ENCODE assay signal across 18 cellular contexts in the genomic region with DNA sequence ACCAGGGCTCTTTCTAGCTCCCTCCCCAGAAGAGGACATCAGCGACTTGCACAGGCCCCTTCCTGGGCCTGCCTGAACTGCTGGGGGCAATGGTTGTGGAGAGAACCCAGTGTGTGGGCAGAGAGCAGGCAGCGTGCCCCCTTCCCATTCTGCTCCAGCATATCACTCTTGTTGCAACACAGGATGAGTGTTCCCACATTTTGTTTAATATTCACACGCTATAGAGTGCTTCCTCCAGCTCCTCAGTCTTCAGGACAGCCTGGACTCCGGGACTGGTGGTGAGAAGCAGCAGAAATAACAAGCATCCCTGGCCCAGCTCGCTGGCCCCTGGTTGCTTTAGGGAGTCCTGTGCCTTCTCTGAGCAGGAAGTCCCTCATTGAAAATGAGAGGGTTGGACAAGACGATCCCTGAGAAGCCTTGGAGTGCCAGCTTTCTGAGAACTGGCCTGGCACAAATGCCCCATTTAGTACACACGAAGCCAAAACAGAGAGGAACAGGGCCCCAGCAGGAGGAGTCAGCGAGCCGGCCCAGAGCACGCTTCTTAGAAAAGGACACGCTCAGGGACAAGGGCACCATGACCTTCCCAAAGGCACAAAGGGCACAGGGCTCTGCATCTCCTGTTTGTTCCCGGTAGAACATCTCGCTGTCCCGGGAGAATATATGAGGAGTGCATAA.
DNase-seq lines count a peak whose midpoint lies in the region; ATAC-seq and TF ChIP-seq lines count a peak whose summit lies in the region.
"Had no signal": no experiment of that assay in that cellular context is flagged by ENCODE, and none has a peak within 500 bp of the region (broad histone marks: within the 10 kb centered on the region; RNA-seq: fewer than 3 reads in every experiment).

No MANE protein-coding gene starts in this region.

- H3K4me3 ChIP-seq in left ventricle myocardium inferior (no peak overlapping the region), dorsolateral prefrontal cortex (no peak overlapping the region), vagina (no peak overlapping the region)
- H3K4me3 ChIP-seq in naive thymus-derived CD4-positive, alpha-beta T cell (ENCODE audit: low read length): no peak overlapping the region
- H3K4me3 ChIP-seq: body of pancreas, Peyer's patch had no signal

- no peak for ATAC-seq in naive thymus-derived CD4-positive, alpha-beta T cell
- ATAC-seq in GM21619 (IDR thresholded peaks at IDR 0.05; ENCODE audit: unreplicated experiment): no peak
- ATAC-seq: body of pancreas, WTC11 had no signal

- H3K4me3 Mint-ChIP-seq in naive thymus-derived CD4-positive, alpha-beta T cell: peak overlapping the region in 4 of 10 donors; percentile 8 to 76 (median 31)
- H3K4me3 Mint-ChIP-seq in Calu3 (ENCODE audit: low read depth, unreplicated experiment): no peak overlapping the region
- H3K4me3 Mint-ChIP-seq: memory B cell, WTC11 had no signal

- no peak for TF ChIP-seq CTCF in left ventricle myocardium inferior (IDR thresholded peaks at IDR 0.05; ENCODE audit: borderline replicate concordance)
- TF ChIP-seq CTCF in dorsolateral prefrontal cortex (IDR thresholded peaks at IDR 0.05 in 54 of 56, conservative IDR thresholded peaks at IDR 0.05 in 2 of 56; ENCODE audit: low read depth in 1 of 56, partially characterized antibody in 56 of 56): peak in 23 of 56 donors; percentile 9 to 48 (median 22)
- no peak for TF ChIP-seq CTCF in vagina (IDR thresholded peaks at IDR 0.05)
- TF ChIP-seq CTCF in Calu3 (IDR thresholded peaks at IDR 0.05; ENCODE audit: unreplicated experiment): no peak

- H3K9me3 ChIP-seq in left ventricle myocardium inferior (replicated peaks) (no peaks in the 10 kb centered on the region), vagina (no peaks in the 10 kb centered on the region)
- no peaks in the 10 kb centered on the region for H3K9me3 ChIP-seq in naive thymus-derived CD4-positive, alpha-beta T cell (ENCODE audit: control insufficient read depth in 2 of 3, low read length in 3 of 3)
- H3K9me3 ChIP-seq: body of pancreas, Peyer's patch had no signal

- POLR2A ChIA-PET in naive thymus-derived CD4-positive, alpha-beta T cell (lab: Charles Lee): interaction anchor here (0.6 to 3.6 kb wide), 2 partner anchors 10 to 42 kb away, joined by 5 to 13 read pairs; no protein-coding TSS in a partner anchor

- H3K4me1 ChIP-seq in left ventricle myocardium inferior (peaks cover 28% of the 10 kb centered on the region), vagina (peaks cover 23% of the 10 kb centered on the region)
- H3K4me1 ChIP-seq in naive thymus-derived CD4-positive, alpha-beta T cell (ENCODE audit: control insufficient read depth in 2 of 2, insufficient read depth in 2 of 2, low read length in 2 of 2): peaks cover 19 to 62% of the 10 kb centered on the region in 2 donors

- H3K36me3 ChIP-seq in left ventricle myocardium inferior (no peaks in the 10 kb centered on the region), vagina (no peaks in the 10 kb centered on the region)
- no peaks in the 10 kb centered on the region for H3K36me3 ChIP-seq in naive thymus-derived CD4-positive, alpha-beta T cell (ENCODE audit: control insufficient read depth in 2 of 3, insufficient read depth in 3 of 3, low read length in 3 of 3)
- H3K36me3 ChIP-seq: Peyer's patch had no signal

- H3K9me3 Mint-ChIP-seq in naive thymus-derived CD4-positive, alpha-beta T cell: peaks cover 0 to 2% (median 0%) of the 10 kb centered on the region in 11 donors
- no peaks in the 10 kb centered on the region for H3K9me3 Mint-ChIP-seq in Calu3 (ENCODE audit: low read depth, unreplicated experiment)
- H3K9me3 Mint-ChIP-seq: memory B cell had no signal

- H3K27ac Mint-ChIP-seq in naive thymus-derived CD4-positive, alpha-beta T cell: peak overlapping the region in 8 of 9 donors; percentile 19 to 92 (median 84)
- H3K27ac Mint-ChIP-seq in Calu3 (ENCODE audit: unreplicated experiment): no peak overlapping the region
- H3K27ac Mint-ChIP-seq: memory B cell, WTC11 had no signal

- H3K27ac ChIP-seq in left ventricle myocardium inferior (replicated peaks) (peak overlapping the region; percentile 68), dorsolateral prefrontal cortex (peak overlapping the region in 56 of 59 donors; percentile 39 to 93 (median 81)), vagina (peak overlapping the region; percentile 57)
- H3K27ac ChIP-seq in naive thymus-derived CD4-positive, alpha-beta T cell (ENCODE audit: low read depth, low read length): no peak overlapping the region
- H3K27ac ChIP-seq: body of pancreas had no signal

- H3K27me3 Mint-ChIP-seq in naive thymus-derived CD4-positive, alpha-beta T cell: peaks cover 0 to 13% (median 4%) of the 10 kb centered on the region in 5 donors
- peaks cover 30% of the 10 kb centered on the region for H3K27me3 Mint-ChIP-seq in Calu3 (ENCODE audit: unreplicated experiment)

- H3K4me1 Mint-ChIP-seq in naive thymus-derived CD4-positive, alpha-beta T cell: peaks cover 47 to 73% (median 61%) of the 10 kb centered on the region in 7 donors
- no peaks in the 10 kb centered on the region for H3K4me1 Mint-ChIP-seq in Calu3 (ENCODE audit: low read depth, unreplicated experiment)
- H3K4me1 Mint-ChIP-seq: memory B cell had no signal

- intact Hi-C loops in left ventricle myocardium inferior (cut with micrococcal nuclease) (no loop called here), cardiac septum (cut with DNase I) (no loop called here), dorsolateral prefrontal cortex (cut with DNase I) (loop anchor here in 1 of 2 donors (2.0 to 5.0 kb wide), 2 partner anchors 27 to 57 kb away; no protein-coding TSS in a partner anchor), vagina (cut with DNase I) (no loop called here), Calu3 (cut with micrococcal nuclease; ENCODE audit: unreplicated experiment) (no loop called here)
- intact Hi-C loops in naive thymus-derived CD4-positive, alpha-beta T cell (cut with micrococcal nuclease): loop anchor here in 1 of 2 donors (2.0 to 10.0 kb wide), 3 partner anchors 719 to 1239 kb away; a partner anchor contains a TSS

- CTCF ChIA-PET in naive thymus-derived CD4-positive, alpha-beta T cell (lab: Charles Lee): interaction anchor here (0.8 to 3.0 kb wide), 3 partner anchors 27 to 1985 kb away, joined by 3 to 50 read pairs (median 11); no protein-coding TSS in a partner anchor
- CTCF ChIA-PET in Calu3 (lab: Charles Lee): interaction anchor here (0.7 kb wide), 1 partner anchor 462 kb away, joined by 3 read pairs; no protein-coding TSS in a partner anchor

- DNase-seq in left ventricle myocardium inferior (no peak), cardiac septum (ENCODE audit: low spot score) (no peak), dorsolateral prefrontal cortex (peak in 5 of 10 donors; percentile 26 to 55 (median 42)), vagina (ENCODE audit: extremely low spot score in 2 of 2) (no peak), mucosa of gallbladder (ENCODE audit: low spot score) (no peak), Calu3 (no peak)
- no peak for DNase-seq in naive thymus-derived CD4-positive, alpha-beta T cell
- DNase-seq: activated gamma-delta T cell; body of pancreas; COR-L47; GDM1; NCI-H1092; NCI-H774; Peyer's patch; stimulated activated CD4-positive, alpha-beta T cell treated with anti-CD3 and anti-CD28 coated beads, Interleukin-4, amount 100 ng/mL, for 24 hours had no signal

- no peak for TF ChIP-seq POLR2A in vagina (IDR thresholded peaks at IDR 0.05)

- H3K27me3 ChIP-seq in left ventricle myocardium inferior (ENCODE audit: low read depth) (peaks cover 43% of the 10 kb centered on the region), dorsolateral prefrontal cortex (peaks cover 0 to 8% (median 0%) of the 10 kb centered on the region in 45 donors), vagina (no peaks in the 10 kb centered on the region)
- H3K27me3 ChIP-seq in naive thymus-derived CD4-positive, alpha-beta T cell (ENCODE audit: control insufficient read depth in 2 of 2, insufficient read depth in 2 of 2, low read length in 2 of 2): no peaks in the 10 kb centered on the region
- H3K27me3 ChIP-seq: Peyer's patch had no signal

- BruUV-seq in Calu3 (replicated peaks; lab: Mats Ljungman, UMichigan): no TSS peak

- H3K36me3 Mint-ChIP-seq in naive thymus-derived CD4-positive, alpha-beta T cell: peaks cover 0 to 7% (median 0%) of the 10 kb centered on the region in 5 donors
- no peaks in the 10 kb centered on the region for H3K36me3 Mint-ChIP-seq in Calu3 (ENCODE audit: insufficient read depth, unreplicated experiment)
- H3K36me3 Mint-ChIP-seq: memory B cell had no signal
